Comparison of ENCODE assay signal across 8 cellular contexts in genomic region chr7:108568801-108569380, GRCh38. TPM values are rescaled to one million over a fixed set of nuclear protein-coding genes. Genes with fewer than 3 reads are reported as not detected.
DNase-seq lines count a peak whose midpoint lies in the region; ATAC-seq and TF ChIP-seq lines count a peak whose summit lies in the region.

No MANE protein-coding gene starts in this region.

- H3K4me3 ChIP-seq in HAP-1 = peak overlapping the region; percentile 74
- H3K4me3 ChIP-seq in RWPE2 (ENCODE audit: severe bottlenecking) = peak overlapping the region; percentile 75
- peak overlapping the region; percentile 78 to 85 for H3K4me3 ChIP-seq in esophagus (ENCODE audit: low read depth in 1 of 2, low read length in 2 of 2)
- peak overlapping the region; percentile 92 for H3K4me3 ChIP-seq in rectal smooth muscle tissue (ENCODE audit: low read length)

- peak overlapping the region; percentile 87 for H3K9ac ChIP-seq in rectal smooth muscle tissue (ENCODE audit: low read length)

- 13 to 19% methylated on average over 24 of the region's 24 CpGs for WGBS in esophagus, 2 donors

- H3K9me3 ChIP-seq in HAP-1 (no peaks in the 10 kb centered on the region), RWPE2 (ENCODE audit: severe bottlenecking) (no peaks in the 10 kb centered on the region), esophagus (ENCODE audit: control insufficient read depth in 2 of 2, insufficient read depth in 1 of 2, low read depth in 1 of 2, low read length in 1 of 2) (no peaks in the 10 kb centered on the region)

- TF ChIP-seq CTCF in RWPE2 (IDR thresholded peaks at IDR 0.05; ENCODE audit: poor library complexity, severe bottlenecking) = no peak

- in situ Hi-C loops in HAP-1 (cut with MboI; ENCODE audit: low sequenced_read_pairs) = no loop called here

- H3K27me3 ChIP-seq in HAP-1 (ENCODE audit: low read depth) (no peaks in the 10 kb centered on the region), RWPE2 (ENCODE audit: insufficient read depth, poor library complexity, severe bottlenecking) (no peaks in the 10 kb centered on the region), esophagus (ENCODE audit: control insufficient read depth in 1 of 2, insufficient read depth in 2 of 2, low read length in 2 of 2) (no peaks in the 10 kb centered on the region), rectal smooth muscle tissue (ENCODE audit: control insufficient read depth, insufficient read depth, low read length) (no peaks in the 10 kb centered on the region)

- H3K36me3 ChIP-seq in HAP-1 (replicated peaks) (peaks cover 26% of the 10 kb centered on the region), RWPE2 (ENCODE audit: low read depth) (peaks cover 60% of the 10 kb centered on the region), esophagus (ENCODE audit: control insufficient read depth in 2 of 2, insufficient read depth in 2 of 2, low read length in 1 of 2) (no peaks in the 10 kb centered on the region), rectal smooth muscle tissue (ENCODE audit: control insufficient read depth, insufficient read depth, low read length) (no peaks in the 10 kb centered on the region)

- H3K4me1 ChIP-seq in HAP-1 = peaks cover 7% of the 10 kb centered on the region
- H3K4me1 ChIP-seq in RWPE2 (ENCODE audit: insufficient read depth, poor library complexity, severe bottlenecking) = peaks cover 20% of the 10 kb centered on the region
- no peaks in the 10 kb centered on the region for H3K4me1 ChIP-seq in esophagus (ENCODE audit: control insufficient read depth in 2 of 2, insufficient read depth in 2 of 2, low read length in 1 of 2)
- peaks cover 3% of the 10 kb centered on the region for H3K4me1 ChIP-seq in rectal smooth muscle tissue (ENCODE audit: control insufficient read depth, insufficient read depth, low read length)

- DNase-seq in HAP-1 (ENCODE audit: low spot score in 2 of 2) = no peak
- no peak for DNase-seq in RWPE2 (ENCODE audit: low spot score)
- DNase-seq in dedifferentiated amniotic fluid mesenchymal stem cell (ENCODE audit: extremely low spot score) = no peak

- no peak for ATAC-seq in RWPE2 (ENCODE audit: low read depth)
- ATAC-seq in HG03097 (IDR thresholded peaks at IDR 0.05; ENCODE audit: low FRiP score, unreplicated experiment) = no peak
- no peak for ATAC-seq in HG02642 (IDR thresholded peaks at IDR 0.05; ENCODE audit: poor library complexity, unreplicated experiment)
- ATAC-seq in HG02798 (IDR thresholded peaks at IDR 0.05; ENCODE audit: poor library complexity, unreplicated experiment) = no peak

- H3K27ac ChIP-seq in RWPE2 (ENCODE audit: poor library complexity, severe bottlenecking) (peak overlapping the region; percentile 71), esophagus (ENCODE audit: low read depth in 2 of 2, low read length in 1 of 2) (peak overlapping the region; percentile 94 to 99), rectal smooth muscle tissue (ENCODE audit: low read depth, low read length) (peak overlapping the region; percentile 98)

RNA-seq across cellular contexts. Expression of gene THAP5, which starts 0.6 kb away (rescaled TPM):
- 1 to 10 TPM; 3.6 TPM for polyA plus RNA-seq in esophagus

RNA-seq across cellular contexts. Expression of gene DNAJB9, which starts 0.8 kb away (rescaled TPM):
- polyA plus RNA-seq in esophagus = 1 to 10 TPM; 3.6 to 5.5 TPM

RNA-seq across cellular contexts. Expression of gene PNPLA8, which starts 43.0 kb away (rescaled TPM):
- polyA plus RNA-seq in esophagus = 10 to 100 TPM; 11.4 to 13.7 TPM
